Comparison of ENCODE assay signal across 8 cellular contexts in genomic region chr3:72738752-72739520, GRCh38.
DNase-seq lines count a peak whose midpoint lies in the region; ATAC-seq and TF ChIP-seq lines count a peak whose summit lies in the region.

No MANE protein-coding gene starts in this region.

- H3K27ac ChIP-seq in AG04450 (ENCODE audit: low read depth, low read length) (no peak overlapping the region), muscle layer of colon (ENCODE audit: low read depth, low read length) (no peak overlapping the region)

- H3K4me3 ChIP-seq in AG04450 (ENCODE audit: low read depth, low read length): peak overlapping the region; percentile 50
- H3K4me3 ChIP-seq in muscle layer of colon (ENCODE audit: low read depth in 1 of 2, low read length in 2 of 2): peak overlapping the region; percentile 49 to 52

- peaks cover 39% of the 10 kb centered on the region for H3K4me1 Mint-ChIP-seq in endothelial cell (ENCODE audit: unreplicated experiment)

- POLR2A ChIA-PET in AG04450 (lab: Yijun Ruan, JAX): interaction anchor here (0.7 kb wide), 1 partner anchor 1833 kb away, joined by 7 read pairs; no protein-coding TSS in a partner anchor

- H3K9me3 Mint-ChIP-seq in endothelial cell (ENCODE audit: unreplicated experiment): no peaks in the 10 kb centered on the region

- CTCF ChIA-PET in AG04450 (lab: Charles Lee): no interaction called here

- no peak for TF ChIP-seq CTCF in AG04450 (IDR thresholded peaks at IDR 0.05; ENCODE audit: low read depth, low read length)
- TF ChIP-seq CTCF in endothelial cell (IDR thresholded peaks at IDR 0.05; ENCODE audit: unreplicated experiment): no peak

- peak overlapping the region; percentile 64 for H3K27ac Mint-ChIP-seq in endothelial cell (ENCODE audit: unreplicated experiment)

- ATAC-seq in GM21529 (IDR thresholded peaks at IDR 0.05; ENCODE audit: unreplicated experiment): peak; percentile 78

- H3K4me3 Mint-ChIP-seq in endothelial cell (ENCODE audit: unreplicated experiment): peak overlapping the region; percentile 66

- H3K36me3 Mint-ChIP-seq in endothelial cell (ENCODE audit: low read depth, unreplicated experiment): peaks cover 8% of the 10 kb centered on the region

- H3K9ac ChIP-seq in muscle layer of colon (ENCODE audit: low read length): no peak overlapping the region

- peaks cover 7% of the 10 kb centered on the region for H3K4me1 ChIP-seq in muscle layer of colon (ENCODE audit: insufficient read depth, low read length)

- H3K36me3 ChIP-seq in muscle layer of colon (ENCODE audit: insufficient read depth, low read length): no peaks in the 10 kb centered on the region

- H3K9me3 ChIP-seq in AG04450 (ENCODE audit: control insufficient read depth, insufficient read depth, low read length) (no peaks in the 10 kb centered on the region), muscle layer of colon (ENCODE audit: low read length) (no peaks in the 10 kb centered on the region)

- H3K27me3 Mint-ChIP-seq in endothelial cell (ENCODE audit: unreplicated experiment): peaks cover 9% of the 10 kb centered on the region

- DNase-seq in AG04450 (ENCODE audit: low read depth, low spot score) (no peak), NCI-H460 (ENCODE audit: extremely low read depth, low read depth) (peak; percentile 13), activated T-cell treated with anti-CD3 and anti-CD28 coated beads for 1 hour (ENCODE audit: low read depth) (peak; percentile 74), endothelial cell (ENCODE audit: low spot score) (peak; percentile 43), A172 (ENCODE audit: low spot score) (no peak)
- DNase-seq in stimulated activated CD8-positive, alpha-beta memory T cell treated with anti-CD3 and anti-CD28 coated beads, Interleukin-4, amount 100 ng/mL, for 4 hours (ENCODE audit: low read depth in 2 of 2, low spot score in 1 of 2): peak; percentile 32 to 48

- H3K27me3 ChIP-seq in AG04450 (ENCODE audit: control insufficient read depth, insufficient read depth, low read length) (peaks cover 13% of the 10 kb centered on the region), muscle layer of colon (ENCODE audit: control insufficient read depth in 1 of 2, insufficient read depth in 2 of 2, low read length in 2 of 2) (no peaks in the 10 kb centered on the region)

Comparison
In these comparisons a context has a peak if more than half of its experiments do, and no peak if none do; other contexts are left out.
1. DNase-seq: peak in NCI-H460 (single experiment), activated T-cell treated with anti-CD3 and anti-CD28 coated beads for 1 hour (single experiment), endothelial cell (single experiment) and stimulated activated CD8-positive, alpha-beta memory T cell treated with anti-CD3 and anti-CD28 coated beads, Interleukin-4, amount 100 ng/mL, for 4 hours (2 of 2); none in AG04450 (single experiment) and A172 (single experiment).